Comparison of ENCODE assay signal across 8 cellular contexts in the genomic region with DNA sequence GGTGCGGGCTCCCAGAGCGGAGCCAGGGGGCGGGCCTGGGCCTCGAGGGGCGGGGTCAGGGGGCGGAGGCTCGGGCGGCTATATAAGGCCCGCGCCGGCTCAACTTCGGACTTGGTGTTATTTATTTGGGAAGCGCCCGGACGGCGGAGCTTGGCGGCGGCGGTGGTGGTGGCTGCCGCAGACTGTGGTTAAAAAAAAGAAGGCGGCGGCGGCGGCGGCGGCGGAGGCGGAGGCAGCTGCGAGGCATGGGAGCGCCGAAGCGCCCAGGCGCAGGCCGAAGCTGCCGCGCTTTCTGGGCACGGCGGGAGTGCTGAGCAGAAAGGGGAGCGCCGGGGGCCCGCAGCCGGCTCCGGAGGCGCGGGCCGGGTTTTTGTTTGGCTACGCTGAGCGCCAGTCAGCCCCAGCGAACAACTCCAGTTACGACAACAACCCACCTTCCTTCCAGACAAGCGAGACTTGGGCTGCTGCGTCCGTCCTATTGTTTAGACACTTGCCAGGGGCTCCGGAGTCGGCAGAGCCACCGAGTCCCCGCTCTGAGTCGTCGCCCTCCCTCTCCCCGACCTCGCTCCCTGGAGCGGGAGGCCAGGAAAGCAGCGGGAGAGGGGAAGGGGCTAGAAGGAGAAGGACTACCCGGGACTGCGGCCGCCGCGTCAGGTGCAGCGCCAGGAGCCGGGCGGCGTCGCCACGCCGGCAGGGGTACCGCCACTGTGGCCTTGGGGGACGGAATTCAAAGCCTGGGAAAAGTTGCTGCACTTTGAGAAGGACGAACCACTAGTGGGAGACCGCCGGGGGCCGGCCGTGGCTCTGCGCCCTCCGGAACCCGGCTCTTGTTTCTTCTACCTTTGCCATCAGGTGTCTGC. TPM values are rescaled to one million over a fixed set of nuclear protein-coding genes. Genes with fewer than 3 reads are reported as not detected.
DNase-seq lines count a peak whose midpoint lies in the region; ATAC-seq and TF ChIP-seq lines count a peak whose summit lies in the region.

A gene with protein sequence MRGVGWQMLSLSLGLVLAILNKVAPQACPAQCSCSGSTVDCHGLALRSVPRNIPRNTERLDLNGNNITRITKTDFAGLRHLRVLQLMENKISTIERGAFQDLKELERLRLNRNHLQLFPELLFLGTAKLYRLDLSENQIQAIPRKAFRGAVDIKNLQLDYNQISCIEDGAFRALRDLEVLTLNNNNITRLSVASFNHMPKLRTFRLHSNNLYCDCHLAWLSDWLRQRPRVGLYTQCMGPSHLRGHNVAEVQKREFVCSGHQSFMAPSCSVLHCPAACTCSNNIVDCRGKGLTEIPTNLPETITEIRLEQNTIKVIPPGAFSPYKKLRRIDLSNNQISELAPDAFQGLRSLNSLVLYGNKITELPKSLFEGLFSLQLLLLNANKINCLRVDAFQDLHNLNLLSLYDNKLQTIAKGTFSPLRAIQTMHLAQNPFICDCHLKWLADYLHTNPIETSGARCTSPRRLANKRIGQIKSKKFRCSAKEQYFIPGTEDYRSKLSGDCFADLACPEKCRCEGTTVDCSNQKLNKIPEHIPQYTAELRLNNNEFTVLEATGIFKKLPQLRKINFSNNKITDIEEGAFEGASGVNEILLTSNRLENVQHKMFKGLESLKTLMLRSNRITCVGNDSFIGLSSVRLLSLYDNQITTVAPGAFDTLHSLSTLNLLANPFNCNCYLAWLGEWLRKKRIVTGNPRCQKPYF (N-terminal part only) (plus strand): TSS at position 110 of the 860 bp plus-strand sequence. CDS start 1,911 bp downstream, outside the sequence.

- intact Hi-C loops in natural killer cell (cut with micrococcal nuclease), result no loop called here
- intact Hi-C loops in esophagus muscularis mucosa (cut with DNase I), result loop anchor here (5.0 kb wide), 1 partner anchor 165 kb away; no protein-coding TSS in a partner anchor

- H3K4me1 ChIP-seq in esophagus muscularis mucosa, result peaks cover 21 to 54% (median 33%) of the 10 kb centered on the region in 4 donors
- H3K4me1 ChIP-seq in mucosa of rectum (ENCODE audit: control insufficient read depth in 2 of 2, insufficient read depth in 2 of 2, low read length in 2 of 2), result peaks cover 6 to 9% of the 10 kb centered on the region in 2 donors
- peaks cover 0 to 47% (median 23%) of the 10 kb centered on the region in 4 donors for H3K4me1 ChIP-seq in upper lobe of left lung

- H3K36me3 ChIP-seq in esophagus muscularis mucosa (no peaks in the 10 kb centered on the region), mucosa of rectum (ENCODE audit: control insufficient read depth in 2 of 2, insufficient read depth in 2 of 2, low read length in 2 of 2) (no peaks in the 10 kb centered on the region), upper lobe of left lung (no peaks in the 10 kb centered on the region)

- CTCF ChIA-PET in WTC11 (lab: Charles Lee), result no interaction called here

- POLR2A ChIA-PET in WTC11 (lab: Charles Lee), result interaction anchor here (0.6 to 1.7 kb wide), 4 partner anchors 10 to 1175 kb away, joined by 3 read pairs; no protein-coding TSS in a partner anchor

- TF ChIP-seq POLR2A in esophagus muscularis mucosa (IDR thresholded peaks at IDR 0.05; ENCODE audit: low read depth) (peak; percentile 59), upper lobe of left lung (IDR thresholded peaks at IDR 0.05) (peak in 3 of 4 donors; percentile 43 to 78 (median 70))

- no peak for TF ChIP-seq EP300 in esophagus muscularis mucosa (IDR thresholded peaks at IDR 0.05)
- TF ChIP-seq EP300 in upper lobe of left lung (IDR thresholded peaks at IDR 0.05), result no peak

- H3K9ac ChIP-seq in mucosa of rectum (ENCODE audit: low read depth in 1 of 2, low read length in 2 of 2), result peak within 1 kb of the TSS in 1 of 2 donors; percentile 46

- peaks cover 28 to 30% of the 10 kb centered on the region in 2 donors for H3K27me3 Mint-ChIP-seq in natural killer cell treated with Interleukin-12 subunit alpha and Interleukin-12 subunit beta and Interleukin-15 and Interleukin-18, amount 100 ng/mL, for 72 hours
- H3K27me3 Mint-ChIP-seq in natural killer cell (ENCODE audit: low read depth in 2 of 2), result peaks cover 20 to 37% of the 10 kb centered on the region in 2 donors
- peaks cover 71% of the 10 kb centered on the region for H3K27me3 Mint-ChIP-seq in WTC11 (ENCODE audit: low read depth)

- peaks cover 2% of the 10 kb centered on the region for H3K9me3 Mint-ChIP-seq in natural killer cell treated with Interleukin-12 subunit alpha and Interleukin-12 subunit beta and Interleukin-15 and Interleukin-18, amount 100 ng/mL, for 72 hours
- H3K9me3 Mint-ChIP-seq in natural killer cell (peaks cover 2 to 6% of the 10 kb centered on the region in 2 donors), WTC11 (no peaks in the 10 kb centered on the region)

- 0% methylated on average over 22 of the region's 85 CpGs for WGBS in esophagus muscularis mucosa
- 1 to 3% methylated on average over 16 to 55 of the region's 85 CpGs for WGBS in upper lobe of left lung, 2 donors

- H3K4me3 Mint-ChIP-seq in natural killer cell treated with Interleukin-12 subunit alpha and Interleukin-12 subunit beta and Interleukin-15 and Interleukin-18, amount 100 ng/mL, for 72 hours, result no peak within 1 kb of the TSS
- no peak within 1 kb of the TSS for H3K4me3 Mint-ChIP-seq in natural killer cell
- H3K4me3 Mint-ChIP-seq in WTC11, result peak within 1 kb of the TSS; percentile 84

- no peaks in the 10 kb centered on the region for H3K9me3 ChIP-seq in esophagus muscularis mucosa
- H3K9me3 ChIP-seq in mucosa of rectum (ENCODE audit: control insufficient read depth in 2 of 2, low read length in 2 of 2), result no peaks in the 10 kb centered on the region
- no peaks in the 10 kb centered on the region for H3K9me3 ChIP-seq in upper lobe of left lung

- H3K4me3 ChIP-seq in esophagus muscularis mucosa (peak within 1 kb of the TSS; percentile 78 to 89 (median 84)), mucosa of rectum (ENCODE audit: low read length in 2 of 2) (peak within 1 kb of the TSS; percentile 61 to 76), upper lobe of left lung (peak within 1 kb of the TSS; percentile 54 to 64 (median 62))

- H3K4me1 Mint-ChIP-seq in natural killer cell treated with Interleukin-12 subunit alpha and Interleukin-12 subunit beta and Interleukin-15 and Interleukin-18, amount 100 ng/mL, for 72 hours (ENCODE audit: low read depth in 2 of 2), result no peaks in the 10 kb centered on the region
- H3K4me1 Mint-ChIP-seq in natural killer cell, result no peaks in the 10 kb centered on the region
- peaks cover 48% of the 10 kb centered on the region for H3K4me1 Mint-ChIP-seq in WTC11

- no peak for TF ChIP-seq CTCF in natural killer cell (IDR thresholded peaks at IDR 0.05)
- no peak for TF ChIP-seq CTCF in WTC11 (IDR thresholded peaks at IDR 0.05)
- peak in 1 of 3 experiments; percentile 16 for TF ChIP-seq CTCF in esophagus muscularis mucosa (IDR thresholded peaks at IDR 0.05)
- no peak for TF ChIP-seq CTCF in upper lobe of left lung (IDR thresholded peaks at IDR 0.05)

- H3K27me3 ChIP-seq in esophagus muscularis mucosa (peaks cover 0 to 14% (median 3%) of the 10 kb centered on the region in 4 donors), mucosa of rectum (ENCODE audit: control insufficient read depth in 2 of 2, insufficient read depth in 2 of 2, low read length in 2 of 2) (peaks cover 23 to 24% of the 10 kb centered on the region in 2 donors), upper lobe of left lung (peaks cover 0 to 25% (median 6%) of the 10 kb centered on the region in 4 donors)

- peak; percentile 52 to 68 for ATAC-seq in natural killer cell treated with Interleukin-12 subunit alpha and Interleukin-12 subunit beta and Interleukin-15 and Interleukin-18, amount 100 ng/mL, for 72 hours
- ATAC-seq in natural killer cell, result no peak
- peak; percentile 71 for ATAC-seq in HG02763 (IDR thresholded peaks at IDR 0.05; ENCODE audit: unreplicated experiment)
- ATAC-seq in WTC11, result peak; percentile 77
- ATAC-seq in upper lobe of left lung (ENCODE audit: low FRiP score in 2 of 2), result peak; percentile 86 to 88

- DNase-seq in natural killer cell treated with Interleukin-12 subunit alpha and Interleukin-12 subunit beta and Interleukin-15 and Interleukin-18, amount 100 ng/mL, for 72 hours (ENCODE audit: low spot score), result no peak
- DNase-seq in natural killer cell, result no peak
- peak; percentile 88 to 95 (median 91) for DNase-seq in NCI-H1417 (lab: John Stamatoyannopoulos, UW)
- DNase-seq in WTC11 (ENCODE audit: low spot score), result peak; percentile 85
- peak; percentile 97 for DNase-seq in esophagus muscularis mucosa (ENCODE audit: extremely low spot score)
- DNase-seq in upper lobe of left lung, result peak; percentile 64 to 96

- no peak within 1 kb of the TSS for H3K27ac Mint-ChIP-seq in natural killer cell treated with Interleukin-12 subunit alpha and Interleukin-12 subunit beta and Interleukin-15 and Interleukin-18, amount 100 ng/mL, for 72 hours
- H3K27ac Mint-ChIP-seq in natural killer cell (no peak within 1 kb of the TSS), WTC11 (no peak within 1 kb of the TSS)

- peaks cover 15% of the 10 kb centered on the region for H3K36me3 Mint-ChIP-seq in natural killer cell treated with Interleukin-12 subunit alpha and Interleukin-12 subunit beta and Interleukin-15 and Interleukin-18, amount 100 ng/mL, for 72 hours
- H3K36me3 Mint-ChIP-seq in natural killer cell, result peaks cover 8% of the 10 kb centered on the region
- no peaks in the 10 kb centered on the region for H3K36me3 Mint-ChIP-seq in WTC11

- H3K27ac ChIP-seq in esophagus muscularis mucosa (replicated peaks in 1 of 4) (peak within 1 kb of the TSS; percentile 80 to 88 (median 86)), mucosa of rectum (ENCODE audit: low read depth in 2 of 2, low read length in 2 of 2) (no peak within 1 kb of the TSS), upper lobe of left lung (peak within 1 kb of the TSS; percentile 48 to 75 (median 69))

TF ChIP-seq in WTC11, 78 proteins besides CTCF, POLR2A, EP300 and RAD21 (continues in another document):
- no peak for TF ChIP-seq ETV6 (CRISPR knock-in tag; IDR thresholded peaks at IDR 0.05)

RNA-seq across cellular contexts. Expression of the gene that starts here (rescaled TPM):
- not detected for total RNA-seq in natural killer cell treated with Interleukin-12 subunit alpha and Interleukin-12 subunit beta and Interleukin-15 and Interleukin-18, amount 100 ng/mL, for 72 hours
- total RNA-seq in natural killer cell (not detected), WTC11 (2021) (6.8 to 15.3 TPM (median 13.5 TPM) in 3 replicates), esophagus muscularis mucosa (100 to 1,000 TPM in 1 of 4 donors, 10 to 100 TPM in 3; 82.3 to 101 (median 92.0) TPM), upper lobe of left lung (100 to 1,000 TPM in 1 of 6 donors, 10 to 100 TPM in 5; 35.1 to 102 (median 53.3) TPM)

Comparison
In these comparisons a context has a peak if more than half of its experiments do, and no peak if none do; other contexts are left out.
1. Peak in ATAC-seq in natural killer cell treated with Interleukin-12 subunit alpha and Interleukin-12 subunit beta and Interleukin-15 and Interleukin-18, amount 100 ng/mL, for 72 hours; RNA of the gene not detected or under 1 TPM.
2. ATAC-seq: peak in HG02763 (single experiment), WTC11 (single experiment) and upper lobe of left lung (2 of 2); none in natural killer cell (0 of 3).
3. DNase-seq: peak in NCI-H1417 (3 of 3), WTC11 (single experiment), esophagus muscularis mucosa (single experiment) and upper lobe of left lung (2 of 2); none in natural killer cell treated with Interleukin-12 subunit alpha and Interleukin-12 subunit beta and Interleukin-15 and Interleukin-18, amount 100 ng/mL, for 72 hours (single experiment) and natural killer cell (single experiment).
4. H3K27ac ChIP-seq: peak in esophagus muscularis mucosa (4 of 4) and upper lobe of left lung (4 of 4); none in mucosa of rectum (0 of 2).
5. Peak in every context shown above with its lines, with median percentiles within 50 percentile points of each other: H3K4me3 ChIP-seq.